In genomic region chr9:35682520-35682919, GRCh38 we compare ENCODE assay signal across 25 cellular contexts. TPM values are rescaled to one million over a fixed set of nuclear protein-coding genes. Genes with fewer than 3 reads are reported as not detected.
DNase-seq lines count a peak whose midpoint lies in the region; ATAC-seq and TF ChIP-seq lines count a peak whose summit lies in the region.
"Had no signal": no experiment of that assay in that cellular context is flagged by ENCODE, and none has a peak within 500 bp of the region (broad histone marks: within the 10 kb centered on the region; RNA-seq: fewer than 3 reads in every experiment).

No MANE protein-coding gene starts in this region.

- H3K36me3 ChIP-seq in IMR-90 (ENCODE audit: control insufficient read depth, insufficient read depth, low read length) (peaks cover 57% of the 10 kb centered on the region), neural progenitor cell (no peaks in the 10 kb centered on the region)
- H3K36me3 ChIP-seq: neutrophil had no signal

- CTCF ChIA-PET in IMR-90 (lab: Yijun Ruan, JAX), result no interaction called here

- WGBS in IMR-90 (ENCODE audit: extremely low coverage in 2 of 2, insufficient read length in 1 of 2), 2 experiments, result 75% methylated on average over 2 of the region's 6 CpGs; no CpG with 5 or more reads in 1 of the 2 experiments

- no TSS peak for BruUV-seq in IMR-90 (replicated peaks; lab: Mats Ljungman, UMichigan)

- no peak overlapping the region for H4K91ac ChIP-seq in IMR-90 (ENCODE audit: insufficient read depth, low read depth, low read length)

- POLR2A ChIA-PET in IMR-90 (lab: Charles Lee; ENCODE audit: unreplicated experiment), result interaction anchor here (1.3 to 1.6 kb wide), 2 partner anchors 22 to 44 kb away, joined by 3 read pairs; no protein-coding TSS in a partner anchor

- H4K5ac ChIP-seq in IMR-90 (ENCODE audit: low read depth, low read length), result no peak overlapping the region; the same call in 1 of the 2 replicates

- no peak overlapping the region for H2BK20ac ChIP-seq in IMR-90 (ENCODE audit: low read depth, low read length)

- no peak overlapping the region for H2BK120ac ChIP-seq in IMR-90 (ENCODE audit: low read depth, low read length)

- H3K27ac Mint-ChIP-seq in neural progenitor cell, result peak overlapping the region; percentile 12
- peak overlapping the region; percentile 42 for H3K27ac Mint-ChIP-seq in stimulated activated memory B cell treated with anti-CD40 and anti-IgM and Interleukin-4, amounts not matched to agents 10 μg/mL and 1 μg/mL and 100 μg/mL, for 72 hours
- H3K27ac Mint-ChIP-seq in activated T-helper 1 cell treated with anti-CD3 and anti-CD28 coated beads, Interleukin-12 subunit alpha, Interleukin-12 subunit beta, Interleukin-2, Interleukin-4 antibody, amounts not matched to agents 30 ng/mL and 10 ng/mL and 1 ng/mL, durations not matched to agents 14 hours and 24 hours and 36 hours, result no peak overlapping the region
- H3K27ac Mint-ChIP-seq: activated CD4-positive, alpha-beta memory T cell treated with anti-CD3 and anti-CD28 coated beads, Interleukin-2, amount 10 ng/mL, durations not matched to agents 7 days and 5 days; activated naive CD8-positive, alpha-beta T cell treated with anti-CD3 and anti-CD28 coated beads, Interleukin-2, amount 10 ng/mL, durations not matched to agents 7 days and 5 days had no signal

- peak overlapping the region; percentile 51 for H2AK9ac ChIP-seq in IMR-90 (replicated peaks; ENCODE audit: low read depth, low read length, poor library complexity)

- no peaks in the 10 kb centered on the region for H3K9me3 ChIP-seq in IMR-90 (ENCODE audit: control insufficient read depth, insufficient read depth, low read length)
- no peaks in the 10 kb centered on the region for H3K9me3 ChIP-seq in neural progenitor cell (ENCODE audit: low read depth)
- H3K9me3 ChIP-seq: neutrophil had no signal

- H3K79me1 ChIP-seq in IMR-90 (ENCODE audit: low read depth in 1 of 2, low read length in 2 of 2), result peaks cover 13 to 74% of the 10 kb centered on the region in 2 experiments

- no peak overlapping the region; the same call in 1 of the 2 replicates for H3K9ac ChIP-seq in IMR-90 (ENCODE audit: low read depth, low read length)
- H3K9ac ChIP-seq in neural progenitor cell, result no peak overlapping the region

- peak overlapping the region; percentile 61 for H3K23ac ChIP-seq in IMR-90 (ENCODE audit: low read depth, low read length)

- H3K9me1 ChIP-seq in IMR-90 (ENCODE audit: insufficient read depth, low read length), result peaks cover 54% of the 10 kb centered on the region

- no peak overlapping the region for H2BK15ac ChIP-seq in IMR-90 (ENCODE audit: low read depth, low read length)

- H3K4ac ChIP-seq in IMR-90 (ENCODE audit: low read depth, low read length), result no peak overlapping the region

- ATAC-seq in IMR-90 (ENCODE audit: low read depth) (no peak), HG02623 (IDR thresholded peaks at IDR 0.05; ENCODE audit: unreplicated experiment) (no peak), HG03139 (IDR thresholded peaks at IDR 0.05; ENCODE audit: unreplicated experiment) (no peak)
- no peak for ATAC-seq in stimulated activated memory B cell treated with anti-CD40 and anti-IgM and Interleukin-4, amounts not matched to agents 10 μg/mL and 1 μg/mL and 100 μg/mL, for 72 hours

- H3K4me1 ChIP-seq in IMR-90 (ENCODE audit: control insufficient read depth, insufficient read depth, low read length) (peaks cover 58% of the 10 kb centered on the region), neural progenitor cell (peaks cover 3% of the 10 kb centered on the region)

- peaks cover 4% of the 10 kb centered on the region for H3K27me3 Mint-ChIP-seq in neural progenitor cell (ENCODE audit: insufficient read depth, low read depth)
- H3K27me3 Mint-ChIP-seq in stimulated activated memory B cell treated with anti-CD40 and anti-IgM and Interleukin-4, amounts not matched to agents 10 μg/mL and 1 μg/mL and 100 μg/mL, for 72 hours, result no peaks in the 10 kb centered on the region
- H3K27me3 Mint-ChIP-seq in activated T-helper 1 cell treated with anti-CD3 and anti-CD28 coated beads, Interleukin-12 subunit alpha, Interleukin-12 subunit beta, Interleukin-2, Interleukin-4 antibody, amounts not matched to agents 30 ng/mL and 10 ng/mL and 1 ng/mL, durations not matched to agents 14 hours and 24 hours and 36 hours (ENCODE audit: insufficient read depth), result peaks cover 8% of the 10 kb centered on the region

- H3K56ac ChIP-seq in IMR-90 (ENCODE audit: extremely low read depth, insufficient read depth, low read length), result no peak overlapping the region

- H3K36me3 Mint-ChIP-seq in neural progenitor cell, result peaks cover 23% of the 10 kb centered on the region
- H3K36me3 Mint-ChIP-seq in stimulated activated memory B cell treated with anti-CD40 and anti-IgM and Interleukin-4, amounts not matched to agents 10 μg/mL and 1 μg/mL and 100 μg/mL, for 72 hours, result no peaks in the 10 kb centered on the region
- H3K36me3 Mint-ChIP-seq in activated T-helper 1 cell treated with anti-CD3 and anti-CD28 coated beads, Interleukin-12 subunit alpha, Interleukin-12 subunit beta, Interleukin-2, Interleukin-4 antibody, amounts not matched to agents 30 ng/mL and 10 ng/mL and 1 ng/mL, durations not matched to agents 14 hours and 24 hours and 36 hours (ENCODE audit: low read depth), result no peaks in the 10 kb centered on the region
- H3K36me3 Mint-ChIP-seq: activated naive CD8-positive, alpha-beta T cell treated with anti-CD3 and anti-CD28 coated beads, Interleukin-2, amount 10 ng/mL, durations not matched to agents 7 days and 5 days had no signal

- H3K79me2 ChIP-seq in neural progenitor cell (ENCODE audit: low read depth), result no peaks in the 10 kb centered on the region

- no peak for TF ChIP-seq RAD21 in IMR-90 (IDR thresholded peaks at IDR 0.05; ENCODE audit: low read length)

- H3K4me2 ChIP-seq in IMR-90 (ENCODE audit: low read depth, low read length), result no peak overlapping the region; the same call in 1 of the 2 replicates
- H3K4me2 ChIP-seq in neural progenitor cell, result no peak overlapping the region

- in situ Hi-C loops in IMR-90 (cut with MboI; ENCODE audit: low sequenced_read_pairs), result no loop called here

- no peak for TF ChIP-seq POLR2A in IMR-90 (IDR thresholded peaks at IDR 0.05; ENCODE audit: low read depth, low read length)

- H4K20me1 ChIP-seq in IMR-90 (ENCODE audit: insufficient read depth, low read length) (peaks cover 76% of the 10 kb centered on the region), neural progenitor cell (ENCODE audit: low read depth) (no peaks in the 10 kb centered on the region)

- peak overlapping the region; percentile 59 for H2BK5ac ChIP-seq in IMR-90 (ENCODE audit: low read depth, low read length, poor library complexity, severe bottlenecking)

- H3K4me3 ChIP-seq in IMR-90 (ENCODE audit: insufficient read depth, low read depth, low read length) (no peak overlapping the region), coronary artery (peak overlapping the region; percentile 82), neural progenitor cell (no peak overlapping the region)
- H3K4me3 ChIP-seq: skin epidermis had no signal

- H3F3A ChIP-seq in neural progenitor cell (ENCODE audit: low read depth), result peaks cover 19% of the 10 kb centered on the region

- no peak for DNase-seq in IMR-90
- DNase-seq in coronary artery (ENCODE audit: low spot score), result no peak
- no peak for DNase-seq in neural progenitor cell (ENCODE audit: low spot score)
- DNase-seq in SW480 (ENCODE audit: low spot score), result no peak
- no peak for DNase-seq in activated T-helper 1 cell treated with anti-CD3 and anti-CD28 coated beads, Interleukin-12 subunit alpha, Interleukin-12 subunit beta, Interleukin-2, Interleukin-4 antibody, amounts not matched to agents 30 ng/mL and 10 ng/mL and 1 ng/mL, durations not matched to agents 14 hours and 24 hours and 36 hours (ENCODE audit: low spot score)
- DNase-seq: ACHN; activated CD4-positive, alpha-beta memory T cell treated with anti-CD3 and anti-CD28 coated beads, Interleukin-2, amount 10 ng/mL, durations not matched to agents 7 days and 5 days; activated CD4-positive, CD25-positive, alpha-beta regulatory T cell treated with anti-CD3 and anti-CD28 coated beads, Interleukin-2, amount 50 U/mL, for 72 hours; activated effector memory CD4-positive, alpha-beta T cell treated with anti-CD3 and anti-CD28 coated beads, Interleukin-2, amount 50 U/mL, for 16 hours; activated naive CD8-positive, alpha-beta T cell treated with anti-CD3 and anti-CD28 coated beads, Interleukin-2, amount 10 ng/mL, durations not matched to agents 7 days and 5 days; DMS79; GDM1; NCI-H2081 treated with DMSO at 0.1 percent for 48 hours; NCI-H774; stimulated activated CD4-positive, alpha-beta T cell treated with anti-CD3 and anti-CD28 coated beads, Interleukin-2, amount 100 ng/mL, for 24 hours; substantia nigra had no signal

- dilution Hi-C loops in IMR-90 (cut with HindIII; ENCODE audit: low sequenced_read_pairs, unreplicated experiment), result no loop called here

- H2AK5ac ChIP-seq in IMR-90 (ENCODE audit: low read depth, low read length), result no peak overlapping the region

- H3K14ac ChIP-seq in IMR-90 (replicated peaks; ENCODE audit: low read depth, low read length), result 0 out of 2 replicates have a peak overlapping the region, but pooled peaks have one; percentile 27

- H3K18ac ChIP-seq in IMR-90 (ENCODE audit: low read depth, low read length), result no peak overlapping the region

- no peaks in the 10 kb centered on the region for H3K27me3 ChIP-seq in IMR-90 (ENCODE audit: control insufficient read depth, insufficient read depth, low read length)
- H3K27me3 ChIP-seq in neural progenitor cell, result no peaks in the 10 kb centered on the region
- H3K27me3 ChIP-seq: neutrophil had no signal

- no peak overlapping the region for H3K4me3 Mint-ChIP-seq in neural progenitor cell
- no peak overlapping the region for H3K4me3 Mint-ChIP-seq in stimulated activated memory B cell treated with anti-CD40 and anti-IgM and Interleukin-4, amounts not matched to agents 10 μg/mL and 1 μg/mL and 100 μg/mL, for 72 hours
- H3K4me3 Mint-ChIP-seq in activated T-helper 1 cell treated with anti-CD3 and anti-CD28 coated beads, Interleukin-12 subunit alpha, Interleukin-12 subunit beta, Interleukin-2, Interleukin-4 antibody, amounts not matched to agents 30 ng/mL and 10 ng/mL and 1 ng/mL, durations not matched to agents 14 hours and 24 hours and 36 hours, result no peak overlapping the region
- H3K4me3 Mint-ChIP-seq: activated CD4-positive, alpha-beta memory T cell treated with anti-CD3 and anti-CD28 coated beads, Interleukin-2, amount 10 ng/mL, durations not matched to agents 7 days and 5 days; activated naive CD8-positive, alpha-beta T cell treated with anti-CD3 and anti-CD28 coated beads, Interleukin-2, amount 10 ng/mL, durations not matched to agents 7 days and 5 days had no signal

- H4K8ac ChIP-seq in IMR-90 (ENCODE audit: low read depth in 2 of 2, low read length in 2 of 2), result peak overlapping the region in 1 of 2 experiments; percentile 15; a peak in 1 of 4 replicates

- H3K27ac ChIP-seq in IMR-90 (ENCODE audit: insufficient read depth, low read length) (peak overlapping the region; percentile 47; the same call in 1 of the 2 replicates), coronary artery (peak overlapping the region; percentile 96), neural progenitor cell (no peak overlapping the region)
- H3K27ac ChIP-seq: neutrophil, skin epidermis had no signal

- H3K9me3 Mint-ChIP-seq in neural progenitor cell, result peaks cover 2% of the 10 kb centered on the region
- no peaks in the 10 kb centered on the region for H3K9me3 Mint-ChIP-seq in stimulated activated memory B cell treated with anti-CD40 and anti-IgM and Interleukin-4, amounts not matched to agents 10 μg/mL and 1 μg/mL and 100 μg/mL, for 72 hours
- no peaks in the 10 kb centered on the region for H3K9me3 Mint-ChIP-seq in activated T-helper 1 cell treated with anti-CD3 and anti-CD28 coated beads, Interleukin-12 subunit alpha, Interleukin-12 subunit beta, Interleukin-2, Interleukin-4 antibody, amounts not matched to agents 30 ng/mL and 10 ng/mL and 1 ng/mL, durations not matched to agents 14 hours and 24 hours and 36 hours
- H3K9me3 Mint-ChIP-seq: activated CD4-positive, alpha-beta memory T cell treated with anti-CD3 and anti-CD28 coated beads, Interleukin-2, amount 10 ng/mL, durations not matched to agents 7 days and 5 days; activated naive CD8-positive, alpha-beta T cell treated with anti-CD3 and anti-CD28 coated beads, Interleukin-2, amount 10 ng/mL, durations not matched to agents 7 days and 5 days had no signal

- TF ChIP-seq CTCF in IMR-90 (conservative IDR thresholded peaks at IDR 0.05; ENCODE audit: low read depth, low read length) (no peak), coronary artery (IDR thresholded peaks at IDR 0.05) (no peak), neural progenitor cell (IDR thresholded peaks at IDR 0.05) (no peak)

- H2AFZ ChIP-seq in IMR-90 (replicated peaks; ENCODE audit: low read length, poor library complexity), result no peak overlapping the region
- no peak overlapping the region for H2AFZ ChIP-seq in neural progenitor cell (replicated peaks)

- H3K4me1 Mint-ChIP-seq in neural progenitor cell, result peaks cover 17% of the 10 kb centered on the region
- peaks cover 31% of the 10 kb centered on the region for H3K4me1 Mint-ChIP-seq in stimulated activated memory B cell treated with anti-CD40 and anti-IgM and Interleukin-4, amounts not matched to agents 10 μg/mL and 1 μg/mL and 100 μg/mL, for 72 hours
- H3K4me1 Mint-ChIP-seq in activated T-helper 1 cell treated with anti-CD3 and anti-CD28 coated beads, Interleukin-12 subunit alpha, Interleukin-12 subunit beta, Interleukin-2, Interleukin-4 antibody, amounts not matched to agents 30 ng/mL and 10 ng/mL and 1 ng/mL, durations not matched to agents 14 hours and 24 hours and 36 hours (ENCODE audit: low read depth), result no peaks in the 10 kb centered on the region

- intact Hi-C loops in IMR-90 (cut with micrococcal nuclease), result loop anchor here (10.0 kb wide), 1 partner anchor 78 kb away; the partner anchor contains the start of gene TESK1
- intact Hi-C loops in activated T-helper 1 cell treated with anti-CD3 and anti-CD28 coated beads, Interleukin-12 subunit alpha, Interleukin-12 subunit beta, Interleukin-2, Interleukin-4 antibody, amounts not matched to agents 30 ng/mL and 10 ng/mL and 1 ng/mL, durations not matched to agents 14 hours and 24 hours and 36 hours (cut with micrococcal nuclease), result no loop called here

RNA-seq across cellular contexts. Expression of gene TPM2, which starts 7.2 kb away (rescaled TPM):
- total RNA-seq in IMR-90 (2012; rRNA removed) (960 and 1,994 TPM in 2 replicates), neural progenitor cell (ENCODE audit: low replicate concordance) (174 and 241 TPM in 2 replicates)
- 2,500 and 2,548 TPM in 2 replicates for polyA plus RNA-seq in IMR-90 (2012; rRNA removed)
- polyA plus RNA-seq in IMR-90 (2012; cell fraction: cytosol; rRNA removed), result 1,868 and 3,037 TPM in 2 replicates
- polyA plus RNA-seq in IMR-90 (2012; cell fraction: nucleus; rRNA removed; ENCODE audit: low replicate concordance), result 2,387 and 3,173 TPM in 2 replicates
- total RNA-seq in activated T-helper 1 cell treated with anti-CD3 and anti-CD28 coated beads, Interleukin-12 subunit alpha, Interleukin-12 subunit beta, Interleukin-2, Interleukin-4 antibody, amounts not matched to agents 30 ng/mL and 10 ng/mL and 1 ng/mL, durations not matched to agents 14 hours and 24 hours and 36 hours, result 2.5 and 4.5 TPM in 2 replicates

RNA-seq across cellular contexts. Expression of gene CA9, which starts 8.8 kb away (rescaled TPM):
- total RNA-seq in IMR-90 (2012; rRNA removed), result 0.54 and 0.56 TPM in 2 replicates
- 3.7 and 3.9 TPM in 2 replicates for polyA plus RNA-seq in IMR-90 (2012; rRNA removed)
- polyA plus RNA-seq in IMR-90 (2012; cell fraction: cytosol; rRNA removed), result 5.2 and 9.9 TPM in 2 replicates
- polyA plus RNA-seq in IMR-90 (2012; cell fraction: nucleus; rRNA removed; ENCODE audit: low replicate concordance), result 2.5 and 4.3 TPM in 2 replicates
- 0.09 and 0.25 TPM in 2 replicates for total RNA-seq in neural progenitor cell (ENCODE audit: low replicate concordance)
- total RNA-seq in activated T-helper 1 cell treated with anti-CD3 and anti-CD28 coated beads, Interleukin-12 subunit alpha, Interleukin-12 subunit beta, Interleukin-2, Interleukin-4 antibody, amounts not matched to agents 30 ng/mL and 10 ng/mL and 1 ng/mL, durations not matched to agents 14 hours and 24 hours and 36 hours, result 0.44 TPM in 1 of 2 replicates, not detected in the other
- total RNA-seq: cerebellum; fibroblast of villous mesenchyme; T-helper 1 cell treated with Interleukin-12 subunit alpha and Interleukin-12 subunit beta and Interleukin-4 antibody, amounts not matched to agents 30 ng/mL and 1 ng/mL, for 36 hours; ureter had no signal

RNA-seq across cellular contexts. Expression of gene ARHGEF39, which starts 17.5 kb away (rescaled TPM):
- total RNA-seq in IMR-90 (2012; rRNA removed), result 0.56 and 2.5 TPM in 2 replicates
- polyA plus RNA-seq in IMR-90 (2012; rRNA removed), result 2.1 and 2.8 TPM in 2 replicates
- polyA plus RNA-seq in IMR-90 (2012; cell fraction: cytosol; rRNA removed), result 0.82 and 1.1 TPM in 2 replicates
- 7.1 and 7.2 TPM in 2 replicates for polyA plus RNA-seq in IMR-90 (2012; cell fraction: nucleus; rRNA removed; ENCODE audit: low replicate concordance)
- total RNA-seq in neural progenitor cell (ENCODE audit: low replicate concordance), result 13.2 and 31.9 TPM in 2 replicates
- 7.9 and 8.8 TPM in 2 replicates for total RNA-seq in activated T-helper 1 cell treated with anti-CD3 and anti-CD28 coated beads, Interleukin-12 subunit alpha, Interleukin-12 subunit beta, Interleukin-2, Interleukin-4 antibody, amounts not matched to agents 30 ng/mL and 10 ng/mL and 1 ng/mL, durations not matched to agents 14 hours and 24 hours and 36 hours

RNA-seq across cellular contexts. Expression of gene CCDC107, which starts 24.4 kb away (rescaled TPM):
- total RNA-seq in IMR-90 (2012; rRNA removed) (6.8 and 10.0 TPM in 2 replicates), neural progenitor cell (ENCODE audit: low replicate concordance) (3.8 and 10.6 TPM in 2 replicates)
- 21.1 and 24.4 TPM in 2 replicates for polyA plus RNA-seq in IMR-90 (2012; rRNA removed)
- polyA plus RNA-seq in IMR-90 (2012; cell fraction: cytosol; rRNA removed), result 15.4 and 21.2 TPM in 2 replicates
- polyA plus RNA-seq in IMR-90 (2012; cell fraction: nucleus; rRNA removed; ENCODE audit: low replicate concordance), result 17.3 and 33.3 TPM in 2 replicates
- 20.6 and 24.0 TPM in 2 replicates for total RNA-seq in activated T-helper 1 cell treated with anti-CD3 and anti-CD28 coated beads, Interleukin-12 subunit alpha, Interleukin-12 subunit beta, Interleukin-2, Interleukin-4 antibody, amounts not matched to agents 30 ng/mL and 10 ng/mL and 1 ng/mL, durations not matched to agents 14 hours and 24 hours and 36 hours

RNA-seq across cellular contexts. Expression of gene RMRP, which starts 24.7 kb away (rescaled TPM):
- total RNA-seq in IMR-90 (2012; rRNA removed) (13,690 and 21,707 TPM in 2 replicates), neural progenitor cell (ENCODE audit: low replicate concordance) (1,307 and 2,709 TPM in 2 replicates)
- polyA plus RNA-seq in IMR-90 (2012; rRNA removed), result 39.7 and 88.0 TPM in 2 replicates
- polyA plus RNA-seq in IMR-90 (2012; cell fraction: cytosol; rRNA removed), result not detected in 2 replicates
- not detected in 2 replicates for polyA plus RNA-seq in IMR-90 (2012; cell fraction: nucleus; rRNA removed; ENCODE audit: low replicate concordance)
- total RNA-seq in activated T-helper 1 cell treated with anti-CD3 and anti-CD28 coated beads, Interleukin-12 subunit alpha, Interleukin-12 subunit beta, Interleukin-2, Interleukin-4 antibody, amounts not matched to agents 30 ng/mL and 10 ng/mL and 1 ng/mL, durations not matched to agents 14 hours and 24 hours and 36 hours, result 5,317 and 5,787 TPM in 2 replicates

Comparison
In these comparisons a context has a peak if more than half of its experiments do, and no peak if none do; other contexts are left out.
1. RNA of gene TPM2, which starts 7.2 kb away (total RNA-seq): 960 to 1,994 TPM in IMR-90 and 174 to 241 TPM in neural progenitor cell; 2.5 to 4.5 TPM in activated T-helper 1 cell treated with anti-CD3 and anti-CD28 coated beads, Interleukin-12 subunit alpha, Interleukin-12 subunit beta, Interleukin-2, Interleukin-4 antibody, amounts not matched to agents 30 ng/mL and 10 ng/mL and 1 ng/mL, durations not matched to agents 14 hours and 24 hours and 36 hours; every median in the first group is over 10 times any median in the second.